In genomic region chr1:37650173-37650572, GRCh38 we compare ENCODE assay signal across 32 cellular contexts. TPM values are rescaled to one million over a fixed set of nuclear protein-coding genes. Genes with fewer than 3 reads are reported as not detected.
"Had no signal": no experiment of that assay in that cellular context is flagged by ENCODE, and none has a peak within 500 bp of the region (broad histone marks: within the 10 kb centered on the region; RNA-seq: fewer than 3 reads in every experiment).

No MANE protein-coding gene starts in this region.

- H3K4me3 Mint-ChIP-seq: activated CD4-positive, alpha-beta T cell treated with anti-CD3 and anti-CD28 coated beads for 36 hours; activated CD4-positive, alpha-beta T cell treated with anti-CD3 and anti-CD28 coated beads, Interleukin-2, amount 10 ng/mL, durations not matched to agents 7 days and 5 days; activated CD8-positive, alpha-beta T cell treated with anti-CD3 and anti-CD28 coated beads, Interleukin-2, amount 10 ng/mL, durations not matched to agents 7 days and 5 days; activated naive CD4-positive, alpha-beta T cell treated with anti-CD3 and anti-CD28 coated beads for 36 hours; activated T-cell treated with anti-CD3 and anti-CD28 coated beads, Interleukin-2, amount 50 U/mL, for 24 hours; activated T-helper 1 cell treated with anti-CD3 and anti-CD28 coated beads, Interleukin-12 subunit alpha, Interleukin-12 subunit beta, Interleukin-2, Interleukin-4 antibody, amounts not matched to agents 30 ng/mL and 10 ng/mL and 1 ng/mL, durations not matched to agents 14 hours and 24 hours and 36 hours; T-helper 1 cell treated with Interleukin-12 subunit alpha and Interleukin-12 subunit beta and Interleukin-4 antibody, amounts not matched to agents 30 μg/mL and 1 μg/mL, for 36 hours; T-helper 2 cell treated with Interferon-gamma antibody and Interleukin-4, amounts not matched to agents 5 μg/mL and 100 μg/mL, for 36 hours; WTC11 had no signal

- H3K9me3 Mint-ChIP-seq: activated CD4-positive, alpha-beta T cell treated with anti-CD3 and anti-CD28 coated beads, Interleukin-2, amount 10 ng/mL, durations not matched to agents 7 days and 5 days; activated naive CD4-positive, alpha-beta T cell treated with anti-CD3 and anti-CD28 coated beads for 36 hours; activated naive CD4-positive, alpha-beta T cell treated with anti-CD3 and anti-CD28 coated beads, Interleukin-2, amount 50 U/mL, for 72 hours; activated T-cell treated with anti-CD3 and anti-CD28 coated beads, Interleukin-2, amount 50 U/mL, for 24 hours; activated T-helper 1 cell treated with anti-CD3 and anti-CD28 coated beads, Interleukin-12 subunit alpha, Interleukin-12 subunit beta, Interleukin-2, Interleukin-4 antibody, amounts not matched to agents 30 ng/mL and 10 ng/mL and 1 ng/mL, durations not matched to agents 14 hours and 24 hours and 36 hours; T-helper 1 cell treated with Interleukin-12 subunit alpha and Interleukin-12 subunit beta and Interleukin-4 antibody, amounts not matched to agents 30 μg/mL and 1 μg/mL, for 36 hours; T-helper 2 cell treated with Interferon-gamma antibody and Interleukin-4, amounts not matched to agents 5 μg/mL and 100 μg/mL, for 36 hours; WTC11 had no signal

- ATAC-seq: activated CD4-positive, alpha-beta T cell treated with anti-CD3 and anti-CD28 coated beads for 36 hours; activated CD4-positive, CD25-positive, alpha-beta regulatory T cell treated with anti-CD3 and anti-CD28 coated beads, Interleukin-2, amount 50 U/mL, for 24 hours; activated CD8-positive, alpha-beta T cell treated with anti-CD3 and anti-CD28 coated beads, Interleukin-2, amount 10 ng/mL, durations not matched to agents 7 days and 5 days; activated naive CD4-positive, alpha-beta T cell treated with anti-CD3 and anti-CD28 coated beads, Interleukin-2, amount 50 U/mL, for 72 hours; body of pancreas; WTC11 had no signal

- H3K4me1 Mint-ChIP-seq: activated CD4-positive, alpha-beta T cell treated with anti-CD3 and anti-CD28 coated beads for 36 hours; activated CD4-positive, alpha-beta T cell treated with anti-CD3 and anti-CD28 coated beads, Interleukin-2, amount 10 ng/mL, durations not matched to agents 7 days and 5 days; WTC11 had no signal

- H3K27ac Mint-ChIP-seq: activated CD4-positive, alpha-beta T cell treated with anti-CD3 and anti-CD28 coated beads for 36 hours; activated CD4-positive, alpha-beta T cell treated with anti-CD3 and anti-CD28 coated beads, Interleukin-2, amount 10 ng/mL, durations not matched to agents 7 days and 5 days; activated CD8-positive, alpha-beta T cell treated with anti-CD3 and anti-CD28 coated beads, Interleukin-2, amount 10 ng/mL, durations not matched to agents 7 days and 5 days; activated naive CD4-positive, alpha-beta T cell treated with anti-CD3 and anti-CD28 coated beads for 36 hours; activated naive CD4-positive, alpha-beta T cell treated with anti-CD3 and anti-CD28 coated beads, Interleukin-2, amount 50 U/mL, for 72 hours; activated T-cell treated with anti-CD3 and anti-CD28 coated beads, Interleukin-2, amount 50 U/mL, for 24 hours; activated T-helper 1 cell treated with anti-CD3 and anti-CD28 coated beads, Interleukin-12 subunit alpha, Interleukin-12 subunit beta, Interleukin-2, Interleukin-4 antibody, amounts not matched to agents 30 ng/mL and 10 ng/mL and 1 ng/mL, durations not matched to agents 14 hours and 24 hours and 36 hours; T-helper 1 cell treated with Interleukin-12 subunit alpha and Interleukin-12 subunit beta and Interleukin-4 antibody, amounts not matched to agents 30 μg/mL and 1 μg/mL, for 36 hours; T-helper 2 cell treated with Interferon-gamma antibody and Interleukin-4, amounts not matched to agents 5 μg/mL and 100 μg/mL, for 36 hours; WTC11 had no signal

- H3K27ac ChIP-seq: adrenal gland, body of pancreas, breast epithelium, Peyer's patch, SJSA1 had no signal

- H3K36me3 Mint-ChIP-seq: activated naive CD4-positive, alpha-beta T cell treated with anti-CD3 and anti-CD28 coated beads, Interleukin-2, amount 50 U/mL, for 72 hours; WTC11 had no signal

- H3K9me3 ChIP-seq: adrenal gland, body of pancreas, breast epithelium, Peyer's patch, SJSA1, SK-N-SH had no signal

- H3K4me3 ChIP-seq: adrenal gland, body of pancreas, breast epithelium, Peyer's patch, SJSA1 had no signal

- DNase-seq: activated CD4-positive, alpha-beta T cell treated with anti-CD3 and anti-CD28 coated beads for 36 hours; activated CD4-positive, alpha-beta T cell treated with anti-CD3 and anti-CD28 coated beads, Interleukin-2, amount 10 ng/mL, durations not matched to agents 7 days and 5 days; activated CD4-positive, alpha-beta T cell treated with anti-CD3 and anti-CD28 coated beads, Interleukin-2, amount 50 U/mL, for 48 hours; activated CD8-positive, alpha-beta T cell treated with anti-CD3 and anti-CD28 coated beads, Interleukin-2, amount 10 ng/mL, durations not matched to agents 7 days and 5 days; activated gamma-delta T cell treated with Interleukin-2 at 50 U/mL for 16 hours; activated naive CD4-positive, alpha-beta T cell treated with anti-CD3 and anti-CD28 coated beads for 36 hours; activated T-cell treated with anti-CD3 and anti-CD28 coated beads, Interleukin-2, amount 50 U/mL, for 24 hours; adrenal gland; body of pancreas; caudate nucleus; cerebellar nuclear complex; NCI-H1092 treated with DMSO at 0.1 percent for 48 hours; NCI-H1436; NCI-H1694; NCI-H1930; NCI-H2081 treated with DMSO at 0.1 percent for 48 hours; NCI-H226; NCI-H524; RPMI8226; SHP77 treated with DMSO at 0.1 percent for 48 hours; SK-N-SH had no signal

- H3K36me3 ChIP-seq: adrenal gland, breast epithelium, Peyer's patch, SJSA1 had no signal

- H3K27me3 ChIP-seq: adrenal gland, body of pancreas, breast epithelium, Peyer's patch had no signal

- H3K4me1 ChIP-seq: adrenal gland, body of pancreas, breast epithelium, Peyer's patch, SJSA1 had no signal

RNA-seq across cellular contexts. Expression of gene RSPO1, which starts 15.5 kb away (rescaled TPM):
- total RNA-seq: activated CD4-positive, alpha-beta T cell treated with anti-CD3 and anti-CD28 coated beads for 36 hours; activated CD4-positive, alpha-beta T cell treated with anti-CD3 and anti-CD28 coated beads, Interleukin-2, amount 10 ng/mL, durations not matched to agents 7 days and 5 days; activated CD8-positive, alpha-beta T cell treated with anti-CD3 and anti-CD28 coated beads, Interleukin-2, amount 10 ng/mL, durations not matched to agents 7 days and 5 days; activated naive CD4-positive, alpha-beta T cell treated with anti-CD3 and anti-CD28 coated beads for 36 hours; activated naive CD4-positive, alpha-beta T cell treated with anti-CD3 and anti-CD28 coated beads, Interleukin-2, amount 50 U/mL, for 72 hours; activated T-helper 1 cell treated with anti-CD3 and anti-CD28 coated beads, Interleukin-12 subunit alpha, Interleukin-12 subunit beta, Interleukin-2, Interleukin-4 antibody, amounts not matched to agents 30 ng/mL and 10 ng/mL and 1 ng/mL, durations not matched to agents 14 hours and 24 hours and 36 hours; astrocyte; M059J; SJSA1 had no signal

RNA-seq across cellular contexts. Expression of gene CDCA8, which starts 42.1 kb away (rescaled TPM):
- total RNA-seq: body of pancreas had no signal
